In the genomic region with DNA sequence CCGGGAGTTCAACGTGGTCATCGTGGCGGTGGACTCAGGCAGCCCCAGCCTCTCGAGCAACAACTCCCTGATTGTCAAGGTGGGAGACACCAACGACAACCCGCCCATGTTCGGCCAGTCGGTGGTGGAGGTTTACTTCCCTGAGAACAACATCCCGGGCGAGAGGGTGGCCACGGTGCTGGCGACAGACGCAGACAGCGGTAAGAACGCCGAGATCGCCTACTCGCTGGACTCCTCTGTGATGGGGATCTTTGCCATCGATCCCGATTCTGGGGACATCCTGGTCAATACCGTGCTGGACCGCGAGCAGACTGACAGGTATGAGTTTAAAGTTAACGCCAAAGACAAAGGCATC, we compare ENCODE assay signal across 12 cellular contexts. TPM values are rescaled to one million over a fixed set of nuclear protein-coding genes. Genes with fewer than 3 reads are reported as not detected.
DNase-seq lines count a peak whose midpoint lies in the region; ATAC-seq and TF ChIP-seq lines count a peak whose summit lies in the region.
"Had no signal": no experiment of that assay in that cellular context is flagged by ENCODE, and none has a peak within 500 bp of the region (broad histone marks: within the 10 kb centered on the region; RNA-seq: fewer than 3 reads in every experiment).

No MANE protein-coding gene starts in this region.

- TF ChIP-seq CTCF in mammary epithelial cell (conservative IDR thresholded peaks at IDR 0.05 in 1 of 2, IDR thresholded peaks at IDR 0.05 in 1 of 2; ENCODE audit: extremely low read depth in 1 of 2, insufficient read depth in 1 of 2, low read depth in 1 of 2, low read length in 2 of 2): no peak

- no TSS peak for BruUV-seq in mammary epithelial cell (replicated peaks; lab: Mats Ljungman, UMichigan)

- dilution Hi-C loops in mammary epithelial cell (cut with HindIII; ENCODE audit: low sequenced_read_pairs): no loop called here

- H3K9me3 ChIP-seq in HUES48 (ENCODE audit: control insufficient read depth, insufficient read depth, low read length): no peaks in the 10 kb centered on the region
- no peaks in the 10 kb centered on the region for H3K9me3 ChIP-seq in mammary epithelial cell (replicated peaks; ENCODE audit: insufficient read depth, low read length)
- no peaks in the 10 kb centered on the region for H3K9me3 ChIP-seq in skeletal muscle tissue (ENCODE audit: control insufficient read depth in 3 of 3, low read length in 3 of 3)

- H3K27me3 ChIP-seq in HUES48 (ENCODE audit: control insufficient read depth, insufficient read depth, low read length) (peaks cover 50% of the 10 kb centered on the region), mammary epithelial cell (ENCODE audit: insufficient read depth, low read length) (no peaks in the 10 kb centered on the region), skeletal muscle tissue (ENCODE audit: control insufficient read depth in 3 of 3, insufficient read depth in 3 of 3, low read length in 3 of 3) (peaks cover 47 to 62% (median 58%) of the 10 kb centered on the region in 3 donors)

- intact Hi-C loops in mammary epithelial cell (cut with micrococcal nuclease): loop anchor here (5.0 kb wide), 1 partner anchor 74 kb away; no protein-coding TSS in a partner anchor

- H2AFZ ChIP-seq in mammary epithelial cell (ENCODE audit: low read depth, low read length): peak overlapping the region; percentile 95

- in situ Hi-C loops in mammary epithelial cell (cut with MboI; ENCODE audit: low sequenced_read_pairs in 2 of 2): loop anchor here (5.0 to 25.0 kb wide), 5 partner anchors 34 to 939 kb away; no protein-coding TSS in a partner anchor

- DNase-seq in mammary epithelial cell (no peak), iPS-NIHi7 (ENCODE audit: extremely low spot score) (peak; percentile 8), NCI-H2081 treated with DMSO at 0.1 percent for 48 hours (lab: John Stamatoyannopoulos, UW) (no peak), AG08396 (ENCODE audit: low spot score) (no peak)
- DNase-seq: activated CD4-positive, alpha-beta T cell treated with anti-CD3 and anti-CD28 coated beads, Interleukin-2, amount 50 U/mL, for 1 hour; dermis blood vessel endothelial cell; natural killer cell; NCI-H1105 had no signal

- H3K27ac ChIP-seq in HUES48 (ENCODE audit: low read depth, low read length): no peak overlapping the region
- H3K27ac ChIP-seq in mammary epithelial cell (ENCODE audit: insufficient read depth, low read depth, low read length): no peak overlapping the region
- no peak overlapping the region for H3K27ac ChIP-seq in skeletal muscle tissue (ENCODE audit: low read depth, low read length)

- ATAC-seq in HG02973 (IDR thresholded peaks at IDR 0.05; ENCODE audit: unreplicated experiment): no peak
- ATAC-seq in HG03039 (IDR thresholded peaks at IDR 0.05; ENCODE audit: unreplicated experiment): no peak
- ATAC-seq: natural killer cell had no signal

- WGBS in mammary epithelial cell (ENCODE audit: low coverage, missing lambda C conversion rate): 52% methylated on average over 7 of the region's 25 CpGs

- peaks cover 54% of the 10 kb centered on the region for H3K79me2 ChIP-seq in mammary epithelial cell (ENCODE audit: insufficient read depth, low read length)

- no peaks in the 10 kb centered on the region for H3K36me3 ChIP-seq in HUES48 (ENCODE audit: control insufficient read depth, insufficient read depth, low read length)
- H3K36me3 ChIP-seq in mammary epithelial cell (ENCODE audit: insufficient read depth, low read length): no peaks in the 10 kb centered on the region
- no peaks in the 10 kb centered on the region for H3K36me3 ChIP-seq in skeletal muscle tissue (ENCODE audit: control insufficient read depth in 3 of 3, insufficient read depth in 3 of 3, low read length in 3 of 3)

- H3K9ac ChIP-seq in HUES48 (ENCODE audit: low read depth, low read length) (no peak overlapping the region), mammary epithelial cell (ENCODE audit: insufficient read depth, low read length) (no peak overlapping the region), skeletal muscle tissue (ENCODE audit: low read depth in 1 of 3, low read length in 3 of 3) (no peak overlapping the region)

- H3K4me1 ChIP-seq in HUES48 (ENCODE audit: control insufficient read depth, insufficient read depth, low read length): peaks cover 43% of the 10 kb centered on the region
- peaks cover 39% of the 10 kb centered on the region for H3K4me1 ChIP-seq in mammary epithelial cell (ENCODE audit: insufficient read depth, low read length)
- peaks cover 27 to 31% (median 29%) of the 10 kb centered on the region in 3 donors for H3K4me1 ChIP-seq in skeletal muscle tissue (ENCODE audit: control insufficient read depth in 3 of 3, insufficient read depth in 3 of 3, low read length in 3 of 3)

- H3K4me2 ChIP-seq in mammary epithelial cell (ENCODE audit: insufficient read depth, low read depth, low read length): peak overlapping the region; percentile 99

- CTCF ChIA-PET in mammary epithelial cell (lab: Charles Lee; ENCODE audit: low non-redundant PET): no interaction called here

- peak overlapping the region; percentile 95 for H3K4me3 ChIP-seq in HUES48 (ENCODE audit: low read depth, low read length)
- H3K4me3 ChIP-seq in mammary epithelial cell (replicated peaks in 1 of 3; ENCODE audit: insufficient read depth in 1 of 3, low read depth in 2 of 3, low read length in 3 of 3): peak overlapping the region; percentile 3 to 81 (median 79)
- peak overlapping the region; percentile 9 to 54 (median 48) for H3K4me3 ChIP-seq in skeletal muscle tissue (ENCODE audit: low read length in 3 of 3)

- no peaks in the 10 kb centered on the region for H4K20me1 ChIP-seq in mammary epithelial cell (ENCODE audit: insufficient read depth, low read length)

RNA-seq across cellular contexts. Expression of a gene that starts 2.7 kb away (rescaled TPM):
- total RNA-seq in mammary epithelial cell (10 to 100 TPM; 22.6 to 94.5 TPM), skeletal muscle tissue (33.4 TPM)
- polyA plus RNA-seq in mammary epithelial cell: 15.1 TPM
- 40.4 TPM for polyA minus RNA-seq in mammary epithelial cell
- total RNA-seq: natural killer cell had no signal
